Comparison of ENCODE assay signal across 1 cellular context in genomic region chr3:152836269-152836668, GRCh38.
A peak's percentile ranks its signal among the peaks of the same experiment; 100 is the strongest.
TF ChIP-seq lines count a peak whose summit lies in the region.

No MANE protein-coding gene starts in this region.

TF ChIP-seq in K562, 482 proteins besides CTCF, POLR2A, EP300 and RAD21 (continued from another document):
- TF ChIP-seq E4F1 (CRISPR knock-in tag; IDR thresholded peaks at IDR 0.05; ENCODE audit: borderline replicate concordance) (no peak), SRSF3 (IDR thresholded peaks at IDR 0.05; ENCODE audit: insufficient read depth, low read length) (no peak), CCNT2 (IDR thresholded peaks at IDR 0.05; ENCODE audit: borderline replicate concordance, extremely low read depth, insufficient read length, low read depth, low read length) (no peak), CBX2 (IDR thresholded peaks at IDR 0.05; ENCODE audit: insufficient read depth, low read length, poor library complexity, severe bottlenecking) (no peak), KAT7 (CRISPR knock-in tag; IDR thresholded peaks at IDR 0.05; ENCODE audit: borderline replicate concordance) (no peak), CREM (IDR thresholded peaks at IDR 0.05; ENCODE audit: low read depth) (no peak), PHTF2 (CRISPR knock-in tag; IDR thresholded peaks at IDR 0.05) (no peak), ZKSCAN8 (CRISPR knock-in tag; IDR thresholded peaks at IDR 0.05) (no peak), ZNF592 (IDR thresholded peaks at IDR 0.05) (peak; percentile 51), RFX1 (IDR thresholded peaks at IDR 0.05) (no peak), L3MBTL2 (IDR thresholded peaks at IDR 0.05) (peak; percentile 18; the same call in 1 of the 2 replicates)
